ENCODE assay signal across 8 cellular contexts in genomic region chr14:37594916-37595808, GRCh38. TPM values are rescaled to one million over a fixed set of nuclear protein-coding genes. Genes with fewer than 3 reads are reported as not detected.
DNase-seq lines count a peak whose midpoint lies in the region; ATAC-seq and TF ChIP-seq lines count a peak whose summit lies in the region.

Gene FOXA1, minus strand, starts transcription at chr14:37595249. Its CDS starts 277 bp downstream, at chr14:37594972.
Gene TTC6, plus strand, starts transcription at chr14:37595629. Its CDS starts 26,436 bp downstream, at chr14:37622065.

- H3K4me3 ChIP-seq in esophagus muscularis mucosa (peak within 1 kb of the TSS; percentile 45 to 62 (median 48)), neuron (ENCODE audit: low read length) (peak within 1 kb of the TSS; percentile 62)

- H3K4me1 ChIP-seq in esophagus muscularis mucosa (peaks cover 44 to 73% (median 65%) of the 10 kb centered on the region in 4 donors), neuron (ENCODE audit: insufficient read depth, low read length) (peaks cover 25% of the 10 kb centered on the region)

- peak within 1 kb of the TSS; percentile 95 for H2AFZ ChIP-seq in neuron (ENCODE audit: low read depth, low read length)

- intact Hi-C loops in esophagus muscularis mucosa (cut with DNase I), result no loop called here

- TF ChIP-seq EP300 in esophagus muscularis mucosa (IDR thresholded peaks at IDR 0.05), result no peak

- H3K36me3 ChIP-seq in esophagus muscularis mucosa, result no peaks in the 10 kb centered on the region
- no peaks in the 10 kb centered on the region for H3K36me3 ChIP-seq in neuron (ENCODE audit: insufficient read depth, low read length)

- peaks cover 38 to 99% (median 95%) of the 10 kb centered on the region in 4 donors for H3K27me3 ChIP-seq in esophagus muscularis mucosa
- peaks cover 80% of the 10 kb centered on the region for H3K27me3 ChIP-seq in neuron (ENCODE audit: insufficient read depth, low read length)

- 1% methylated on average over 24 of the region's 93 CpGs for WGBS in esophagus muscularis mucosa

- H3K27ac ChIP-seq in esophagus muscularis mucosa (replicated peaks in 1 of 4), result peak within 1 kb of the TSS in 1 of 4 donors; percentile 20

- no peak for TF ChIP-seq POLR2A in esophagus muscularis mucosa (IDR thresholded peaks at IDR 0.05; ENCODE audit: low read depth)

- DNase-seq in GM10266 (ENCODE audit: extremely low spot score) (peak; percentile 51), NCI-H1105 (lab: John Stamatoyannopoulos, UW) (peak; percentile 95), SW 1271 (lab: John Stamatoyannopoulos, UW) (peak; percentile 21 to 25), esophagus muscularis mucosa (ENCODE audit: extremely low spot score) (no peak), NAMALWA (ENCODE audit: low spot score) (no peak), DMS114 treated with DMSO at 0.1 percent for 48 hours (lab: John Stamatoyannopoulos, UW; ENCODE audit: unreplicated experiment) (no peak)

- H3K9me3 ChIP-seq in esophagus muscularis mucosa (no peaks in the 10 kb centered on the region), neuron (ENCODE audit: low read length) (no peaks in the 10 kb centered on the region)

- no peak for ATAC-seq in HG02798 (IDR thresholded peaks at IDR 0.05; ENCODE audit: poor library complexity, unreplicated experiment)

- TF ChIP-seq CTCF in GM10266 (IDR thresholded peaks at IDR 0.05; ENCODE audit: control insufficient read depth, insufficient read depth, low read depth, missing control alignments) (no peak), esophagus muscularis mucosa (IDR thresholded peaks at IDR 0.05) (no peak)

RNA-seq across cellular contexts. Expression of gene FOXA1, which starts in this region (rescaled TPM):
- total RNA-seq in esophagus muscularis mucosa, result under 1 TPM in 2 of 4 donors, not detected in 2; 0.17 to 0.97 TPM

RNA-seq across cellular contexts. Expression of gene TTC6, which starts in this region (rescaled TPM):
- not detected for total RNA-seq in esophagus muscularis mucosa

Comparison
In these comparisons a context has a peak if more than half of its experiments do, and no peak if none do; other contexts are left out.
1. DNase-seq: peak in GM10266 (single experiment), NCI-H1105 (single experiment) and SW 1271 (2 of 2); none in esophagus muscularis mucosa (single experiment), NAMALWA (single experiment) and DMS114 treated with DMSO at 0.1 percent for 48 hours (single experiment).